ENCODE assay signal across 20 cellular contexts in genomic region chr6:36613200-36613995, GRCh38. TPM values are rescaled to one million over a fixed set of nuclear protein-coding genes. Genes with fewer than 3 reads are reported as not detected.
DNase-seq lines count a peak whose midpoint lies in the region; ATAC-seq and TF ChIP-seq lines count a peak whose summit lies in the region.
"Had no signal": no experiment of that assay in that cellular context is flagged by ENCODE, and none has a peak within 500 bp of the region (broad histone marks: within the 10 kb centered on the region; RNA-seq: fewer than 3 reads in every experiment).

No MANE protein-coding gene starts in this region.

- H3K27me3 ChIP-seq in gastrocnemius medialis (no peaks in the 10 kb centered on the region), MM.1S (replicated peaks; ENCODE audit: insufficient read depth, low read length) (no peaks in the 10 kb centered on the region), gastroesophageal sphincter (no peaks in the 10 kb centered on the region)
- H3K27me3 ChIP-seq: suprapubic skin had no signal

- H4K20me1 ChIP-seq in MM.1S (ENCODE audit: insufficient read depth, low read length), result no peaks in the 10 kb centered on the region

- H3K4me1 ChIP-seq in gastrocnemius medialis (peaks cover 31 to 39% of the 10 kb centered on the region in 2 donors), MM.1S (ENCODE audit: low read length) (peaks cover 26% of the 10 kb centered on the region), gastroesophageal sphincter (peaks cover 0 to 34% (median 2%) of the 10 kb centered on the region in 3 donors)

- 80 to 92% methylated on average over 9 of the region's 9 CpGs for WGBS in gastroesophageal sphincter (ENCODE audit: low coverage in 1 of 2), 2 donors

- H3F3A ChIP-seq in MM.1S (ENCODE audit: insufficient read depth, low read length), result peaks cover 49% of the 10 kb centered on the region

- H3K4me3 ChIP-seq in gastrocnemius medialis (no peak overlapping the region), MM.1S (ENCODE audit: low read length) (no peak overlapping the region), gastroesophageal sphincter (no peak overlapping the region)
- H3K4me3 ChIP-seq: suprapubic skin had no signal

- no peaks in the 10 kb centered on the region for H3K9me3 Mint-ChIP-seq in central memory CD8-positive, alpha-beta T cell

- POLR2A ChIA-PET in RWPE1 (lab: Yijun Ruan, JAX; ENCODE audit: low non-redundant PET), result no interaction called here

- no peak for TF ChIP-seq EP300 in gastroesophageal sphincter (IDR thresholded peaks at IDR 0.05)

- in situ Hi-C loops in gastrocnemius medialis (cut with MboI; ENCODE audit: low sequenced_read_pairs in 4 of 4), result loop anchor here in 3 of 4 donors (10.0 to 25.0 kb wide), 3 partner anchors 141 to 249 kb away; partner anchors contain the start of gene PPIL1 (in 1 of the 3)

- TF ChIP-seq CTCF in RWPE1 (conservative IDR thresholded peaks at IDR 0.05; ENCODE audit: low read depth) (no peak), gastrocnemius medialis (IDR thresholded peaks at IDR 0.05 in 4 of 5, conservative IDR thresholded peaks at IDR 0.05 in 1 of 5) (no peak), MM.1S (IDR thresholded peaks at IDR 0.05; ENCODE audit: low read length) (no peak), gastroesophageal sphincter (IDR thresholded peaks at IDR 0.05) (no peak)

- peaks cover 41% of the 10 kb centered on the region for H3K36me3 Mint-ChIP-seq in central memory CD8-positive, alpha-beta T cell (ENCODE audit: insufficient read depth)

- peaks cover 28% of the 10 kb centered on the region for H3K4me1 Mint-ChIP-seq in central memory CD8-positive, alpha-beta T cell

- DNase-seq in activated effector memory CD4-positive, alpha-beta T cell treated with anti-CD3 and anti-CD28 coated beads, Interleukin-2, amount 50 U/mL, for 16 hours, result peak; percentile 8
- no peak for DNase-seq in activated effector memory CD4-positive, alpha-beta T cell treated with Interleukin-2 at 50 U/mL for 16 hours
- no peak for DNase-seq in RWPE1 (ENCODE audit: low spot score)
- no peak for DNase-seq in central memory CD8-positive, alpha-beta T cell (ENCODE audit: low spot score in 2 of 2)
- no peak for DNase-seq in gastrocnemius medialis
- no peak for DNase-seq in MM.1S
- DNase-seq in HUDEP-2 (lab: John Stamatoyannopoulos, UW; ENCODE audit: unreplicated experiment in 76 of 76), result no peak
- DNase-seq: activated CD4-positive, alpha-beta T cell treated with anti-CD3 and anti-CD28 coated beads for 4 hours; activated T-cell treated with anti-CD3 and anti-CD28 coated beads, Interleukin-2, amount 50 U/mL, for 1 hour; amniotic stem cell; DMS53; GF-D8; MV-4-11; NCI-H1694; NCI-H69; SW 1271 had no signal

- H2AFZ ChIP-seq in MM.1S (ENCODE audit: low read length), result no peak overlapping the region

- intact Hi-C loops in gastrocnemius medialis (cut with DNase I; ENCODE audit: low total_unique reads), result no loop called here

- no peak overlapping the region for H3K4me2 ChIP-seq in MM.1S (ENCODE audit: low read depth, low read length)
- H3K4me2 ChIP-seq: KMS-11 had no signal

- H3K9me3 ChIP-seq in gastrocnemius medialis (no peaks in the 10 kb centered on the region), MM.1S (replicated peaks; ENCODE audit: insufficient read depth, low read length) (no peaks in the 10 kb centered on the region), gastroesophageal sphincter (no peaks in the 10 kb centered on the region)
- H3K9me3 ChIP-seq: suprapubic skin had no signal

- CTCF ChIA-PET in RWPE1 (lab: Yijun Ruan, JAX), result no interaction called here

- H3K79me2 ChIP-seq in MM.1S (ENCODE audit: low read length), result peaks cover 7% of the 10 kb centered on the region; the same call in 1 of the 2 replicates

- H3K27ac ChIP-seq in RWPE1, result peak overlapping the region; percentile 50
- H3K27ac ChIP-seq in gastrocnemius medialis, result peak overlapping the region in 3 of 4 donors; percentile 82 to 87 (median 85)
- no peak overlapping the region for H3K27ac ChIP-seq in MM.1S (ENCODE audit: low read length)
- H3K27ac ChIP-seq in gastroesophageal sphincter, result no peak overlapping the region
- H3K27ac ChIP-seq: KMS-11, suprapubic skin had no signal

- H3K4me3 Mint-ChIP-seq in central memory CD8-positive, alpha-beta T cell, result no peak overlapping the region

- H3K9ac ChIP-seq in MM.1S (ENCODE audit: low read length), result no peak overlapping the region
- H3K9ac ChIP-seq: KMS-11 had no signal

- ATAC-seq in central memory CD8-positive, alpha-beta T cell (replicated peaks; ENCODE audit: extremely low read depth, poor library complexity, severe bottlenecking), result no peak
- no peak for ATAC-seq in gastrocnemius medialis
- no peak for ATAC-seq in gastroesophageal sphincter
- ATAC-seq: sciatic nerve had no signal

- H3K27ac Mint-ChIP-seq in central memory CD8-positive, alpha-beta T cell (ENCODE audit: low read depth), result peak overlapping the region; percentile 76

- TF ChIP-seq POLR2A in gastrocnemius medialis (IDR thresholded peaks at IDR 0.05) (no peak), gastroesophageal sphincter (IDR thresholded peaks at IDR 0.05) (no peak)

- no peaks in the 10 kb centered on the region for H3K27me3 Mint-ChIP-seq in central memory CD8-positive, alpha-beta T cell

- no peaks in the 10 kb centered on the region for H3K9me2 ChIP-seq in MM.1S (replicated peaks; ENCODE audit: insufficient read depth, low read length)

- peaks cover 0 to 31% of the 10 kb centered on the region in 2 donors for H3K36me3 ChIP-seq in gastrocnemius medialis
- H3K36me3 ChIP-seq in MM.1S (replicated peaks; ENCODE audit: insufficient read depth, low read length), result no peaks in the 10 kb centered on the region
- H3K36me3 ChIP-seq in gastroesophageal sphincter, result peaks cover 0 to 52% of the 10 kb centered on the region in 2 donors

RNA-seq across cellular contexts. Expression of gene SRSF3, which starts 19.2 kb away (rescaled TPM):
- total RNA-seq in gastrocnemius medialis (100 to 1,000 TPM in 1 of 4 donors, 10 to 100 TPM in 3; 66.3 to 118 (median 83.2) TPM), gastroesophageal sphincter (100 to 1,000 TPM; 108 to 195 (median 156) TPM)

Comparison
In these comparisons a context has a peak if more than half of its experiments do, and no peak if none do; other contexts are left out.
1. H3K27ac ChIP-seq: peak in RWPE1 (single experiment) and gastrocnemius medialis (3 of 4); none in MM.1S (single experiment) and gastroesophageal sphincter (0 of 4).